Comparison of ENCODE assay signal across 32 cellular contexts in genomic region chr13:18965347-18965855, GRCh38.
"Had no signal": no experiment of that assay in that cellular context is flagged by ENCODE, and none has a peak within 500 bp of the region (broad histone marks: within the 10 kb centered on the region; RNA-seq: fewer than 3 reads in every experiment).

No MANE protein-coding gene starts in this region.

- H3K4me1 ChIP-seq: SJCRH30 had no signal

- H3K27ac ChIP-seq: PC-9, RWPE1, SJCRH30, SK-N-MC had no signal

- H3K4me2 ChIP-seq: PC-9 had no signal

- H3K27me3 ChIP-seq: MG63, SJCRH30 had no signal

- ATAC-seq: K562, Panc1, Right ventricle myocardium inferior, SK-N-SH treated with all-trans-retinoic acid at 6 μM for 48 hours had no signal

- H2AFZ ChIP-seq: PC-9 had no signal

- H3K9me3 ChIP-seq: MG63, SJCRH30 had no signal

- DNase-seq: Kasumi-1, KG1, MG63, NCI-H1048, NCI-H1092 treated with DMSO at 0.1 percent for 48 hours, NCI-H1105 treated with DMSO at 0.1 percent for 48 hours, NCI-H1417 treated with DMSO at 0.1 percent for 48 hours, NCI-H1436 treated with DMSO at 0.1 percent for 48 hours, NCI-H1694 treated with DMSO at 0.1 percent for 48 hours, NCI-H187 treated with DMSO at 0.1 percent for 48 hours, NCI-H2029, NCI-H2081, NCI-H2107, NCI-H2171, NCI-H226, NCI-H446 treated with DMSO at 0.1 percent for 48 hours, NCI-H510A, NCI-H524, NCI-H526, NCI-H69, NCI-H748 treated with DMSO at 0.1 percent for 48 hours, NCI-H82, PC-9, SHP77, SIG-M5, SJCRH30 had no signal

- H3K36me3 ChIP-seq: MG63, SJCRH30 had no signal

- H3K4me3 ChIP-seq: K562, MG63, PC-9, SJCRH30, SK-N-MC had no signal
